In the genomic region with DNA sequence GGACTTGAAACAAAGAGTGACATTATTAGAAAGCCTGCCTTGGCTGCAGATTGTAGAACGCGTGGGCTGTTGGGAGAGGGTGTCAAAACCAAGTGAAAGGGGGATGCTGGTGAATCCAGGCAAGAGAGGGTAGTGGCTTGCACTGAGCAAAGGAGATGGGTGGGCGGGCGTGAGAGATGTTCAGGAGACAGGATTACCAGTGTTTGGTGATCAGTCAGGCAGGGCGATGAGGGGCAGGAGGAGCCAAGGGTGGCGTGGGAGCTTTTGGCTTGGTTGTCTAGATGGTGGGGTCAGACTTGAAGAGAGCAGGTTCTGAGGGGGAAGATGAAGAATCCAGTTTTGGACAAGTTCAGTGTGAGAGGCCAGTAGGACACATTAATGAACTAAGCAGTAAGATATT, we compare ENCODE assay signal across 25 cellular contexts.
A peak's percentile ranks its signal among the peaks of the same experiment; 100 is the strongest.
DNase-seq lines count a peak whose midpoint lies in the region; ATAC-seq, FAIRE-seq and TF ChIP-seq lines count a peak whose summit lies in the region.
"Had no signal": no experiment of that assay in that cellular context is flagged by ENCODE, and none has a peak within 500 bp of the region (broad histone marks: within the 10 kb centered on the region; RNA-seq: fewer than 3 reads in every experiment).

No MANE protein-coding gene starts in this region.

- H2AK5ac ChIP-seq in neuronal stem cell (ENCODE audit: low read depth, low read length) = no peak overlapping the region

- H2BK5ac ChIP-seq in neuronal stem cell (ENCODE audit: low read length) = no peak overlapping the region

- H2AFZ ChIP-seq in HepG2 (ENCODE audit: low read length) (no peak overlapping the region), neuronal stem cell (ENCODE audit: low read length) (no peak overlapping the region), PC-9 (no peak overlapping the region)

- no peak overlapping the region for H3K4me3 ChIP-seq in right lobe of liver
- no peak overlapping the region for H3K4me3 ChIP-seq in HepG2 (replicated peaks in 1 of 3; ENCODE audit: insufficient read depth in 1 of 3, low read depth in 2 of 3, low read length in 3 of 3)
- no peak overlapping the region for H3K4me3 ChIP-seq in dorsolateral prefrontal cortex
- H3K4me3 ChIP-seq in neuronal stem cell (ENCODE audit: low read length in 2 of 2) = no peak overlapping the region
- no peak overlapping the region for H3K4me3 ChIP-seq in vagina
- no peak overlapping the region for H3K4me3 ChIP-seq in PC-9
- H3K4me3 ChIP-seq: suprapubic skin had no signal

- ATAC-seq in right lobe of liver (no peak), HepG2 (no peak)
- ATAC-seq: naive thymus-derived CD8-positive, alpha-beta T cell; stimulated activated effector memory CD8-positive, alpha-beta T cell treated with anti-CD3 and anti-CD28 coated beads, Interleukin-12 subunit alpha, Interleukin-12 subunit beta, amount 100 ng/mL, for 72 hours had no signal

- H3K9ac ChIP-seq in HepG2 (ENCODE audit: insufficient read depth, low read depth, low read length) = no peak overlapping the region
- H3K9ac ChIP-seq in neuronal stem cell (ENCODE audit: low read depth, low read length, poor library complexity) = no peak overlapping the region

- DNase-seq in right lobe of liver (peak in 2 of 3 donors; percentile 11 to 34), HepG2 (ENCODE audit: low spot score) (no peak), dorsolateral prefrontal cortex (peak in 9 of 10 donors; percentile 16 to 74 (median 54)), neuronal stem cell (ENCODE audit: low spot score) (no peak), vagina (ENCODE audit: extremely low spot score in 2 of 2) (peak; percentile 78 to 95), GM19239 (ENCODE audit: insufficient read length, low spot score) (no peak), PC-9 (no peak), UCSD-AML1 (lab: John Stamatoyannopoulos, UW; ENCODE audit: unreplicated experiment) (no peak)
- DNase-seq: activated B cell treated with CpG ODN at 0.5 μM for 24 hours; activated CD4-positive, alpha-beta T cell treated with anti-CD3 and anti-CD28 coated beads, Interleukin-2, amount 50 U/mL, for 4 hours; activated T-cell treated with anti-CD3 and anti-CD28 coated beads for 4 hours; central memory CD4-positive, alpha-beta T cell; EL; foreskin melanocyte; mesendoderm; NCI-H1417 treated with DMSO at 0.1 percent for 48 hours; NCI-H510A treated with DMSO at 0.1 percent for 48 hours; stimulated activated CD4-positive, alpha-beta T cell treated with anti-CD3 and anti-CD28 coated beads, Interleukin-1b, Interleukin-23, amount 100 ng/mL, for 48 hours; T-helper 2 cell had no signal

- no peak for TF ChIP-seq RAD21 in HepG2 (CRISPR knock-in tag; IDR thresholded peaks at IDR 0.05)

- intact Hi-C loops in right lobe of liver (cut with DNase I) (no loop called here), HepG2 (cut with micrococcal nuclease; ENCODE audit: unreplicated experiment) (no loop called here), dorsolateral prefrontal cortex (cut with DNase I) (loop anchor here (5.0 to 10.0 kb wide), 3 partner anchors 190 to 1137 kb away; partner anchors contain the start of gene CYP26B1 (in 1 of the 2)), vagina (cut with DNase I) (no loop called here), PC-9 (cut with micrococcal nuclease; ENCODE audit: unreplicated experiment) (loop anchor here (5.0 to 10.0 kb wide), 3 partner anchors 45 to 530 kb away; no protein-coding TSS in a partner anchor)

- no peak overlapping the region for H2BK12ac ChIP-seq in neuronal stem cell (ENCODE audit: low read length)

- BruUV-seq in HepG2 (replicated peaks; lab: Mats Ljungman, UMichigan) (no TSS peak), PC-9 (replicated peaks; lab: Mats Ljungman, UMichigan) (no TSS peak)

- POLR2A ChIA-PET in HepG2 (lab: Yijun Ruan, JAX) (interaction anchor here (0.6 kb wide), 1 partner anchor 8 kb away, joined by 3 read pairs; no protein-coding TSS in a partner anchor), PC-9 (lab: Charles Lee; ENCODE audit: unreplicated experiment) (no interaction called here)

- no peak for TF ChIP-seq CTCF in right lobe of liver (IDR thresholded peaks at IDR 0.05)
- no peak for TF ChIP-seq CTCF in HepG2 (CRISPR knock-in tag; IDR thresholded peaks at IDR 0.05)
- no peak for TF ChIP-seq CTCF in dorsolateral prefrontal cortex (IDR thresholded peaks at IDR 0.05 in 54 of 56, conservative IDR thresholded peaks at IDR 0.05 in 2 of 56; ENCODE audit: low read depth in 1 of 56, partially characterized antibody in 56 of 56)
- no peak for TF ChIP-seq CTCF in vagina (IDR thresholded peaks at IDR 0.05)
- TF ChIP-seq CTCF in PC-9 (conservative IDR thresholded peaks at IDR 0.05) = no peak

- H3K14ac ChIP-seq in neuronal stem cell (ENCODE audit: low read length) = peak overlapping the region; percentile 31

- H3K79me2 ChIP-seq in HepG2 (ENCODE audit: insufficient read depth, low read length) (no peaks in the 10 kb centered on the region), PC-9 (ENCODE audit: low read depth) (no peaks in the 10 kb centered on the region)

- no peaks in the 10 kb centered on the region for H3K79me1 ChIP-seq in neuronal stem cell (ENCODE audit: low read depth, low read length)

- H3K9me3 ChIP-seq in right lobe of liver = no peaks in the 10 kb centered on the region
- H3K9me3 ChIP-seq in HepG2 (ENCODE audit: low read length) = no peaks in the 10 kb centered on the region
- H3K9me3 ChIP-seq in neuronal stem cell (replicated peaks in 1 of 2; ENCODE audit: control insufficient read depth in 2 of 2, insufficient read depth in 1 of 2, low read depth in 1 of 2, low read length in 2 of 2) = no peaks in the 10 kb centered on the region
- no peaks in the 10 kb centered on the region for H3K9me3 ChIP-seq in vagina
- H3K9me3 ChIP-seq in PC-9 (ENCODE audit: insufficient read depth, low read depth) = no peaks in the 10 kb centered on the region
- H3K9me3 ChIP-seq: suprapubic skin had no signal

- H3K18ac ChIP-seq in neuronal stem cell (ENCODE audit: low read length) = no peak overlapping the region

- H3K23ac ChIP-seq in neuronal stem cell (ENCODE audit: low read depth, low read length, poor library complexity) = no peak overlapping the region

- H3F3A ChIP-seq in PC-9 (ENCODE audit: insufficient read depth, low read depth) = peaks cover 16% of the 10 kb centered on the region

- no peak overlapping the region for H3K4ac ChIP-seq in neuronal stem cell (ENCODE audit: low read length)

- H4K8ac ChIP-seq in neuronal stem cell (ENCODE audit: low read depth, low read length) = no peak overlapping the region

- TF ChIP-seq EP300 in HepG2 (IDR thresholded peaks at IDR 0.05; ENCODE audit: low read depth in 2 of 2, low read length in 2 of 2) = no peak
- TF ChIP-seq EP300 in HepG2 (CRISPR knock-in tag; IDR thresholded peaks at IDR 0.05; ENCODE audit: borderline replicate concordance) = no peak

- no peak overlapping the region for H2BK120ac ChIP-seq in neuronal stem cell (ENCODE audit: low read depth, low read length)

- H3K9me2 ChIP-seq in PC-9 (ENCODE audit: insufficient read depth) = no peaks in the 10 kb centered on the region

- H4K20me1 ChIP-seq in HepG2 (ENCODE audit: insufficient read depth, low read length) (no peaks in the 10 kb centered on the region), PC-9 (ENCODE audit: insufficient read depth) (no peaks in the 10 kb centered on the region)

- CTCF ChIA-PET in HepG2 (lab: Yijun Ruan, JAX; ENCODE audit: low intra/inter-chr PET ratio, low total read pairs) (no interaction called here), PC-9 (lab: Charles Lee) (no interaction called here)

- FAIRE-seq in HepG2 (lab: Jason Lieb, UNC) (no peak), GM19239 (lab: Jason Lieb, UNC) (no peak)
- FAIRE-seq: D721Med, RCC 7860 had no signal

- no peak overlapping the region for H4K91ac ChIP-seq in neuronal stem cell (ENCODE audit: low read depth, low read length, poor library complexity)

- WGBS in right lobe of liver (ENCODE audit: insufficient coverage, low coverage, low lambda C conversion rate, missing lambda C conversion rate) = 93% methylated on average over 6 of the region's 6 CpGs
- 43% methylated on average over 6 of the region's 6 CpGs for WGBS in HepG2 (ENCODE audit: low lambda C conversion rate)
- WGBS in neuronal stem cell (ENCODE audit: extremely low coverage in 2 of 2, insufficient read length in 2 of 2, insufficient replicate concordance in 1 of 2), 2 donors = no CpG with 5 or more reads among the region's 6 CpGs

- H3K27me3 ChIP-seq in right lobe of liver = no peaks in the 10 kb centered on the region
- no peaks in the 10 kb centered on the region; a peak in 1 of 5 replicates for H3K27me3 ChIP-seq in HepG2 (ENCODE audit: control insufficient read depth in 1 of 2, insufficient read depth in 2 of 2, low read length in 2 of 2)
- no peaks in the 10 kb centered on the region for H3K27me3 ChIP-seq in dorsolateral prefrontal cortex
- peaks cover 0 to 3% (median 0%) of the 10 kb centered on the region in 3 experiments for H3K27me3 ChIP-seq in neuronal stem cell (ENCODE audit: control insufficient read depth in 3 of 3, insufficient read depth in 3 of 3, low read depth in 1 of 3, low read length in 3 of 3)
- no peaks in the 10 kb centered on the region for H3K27me3 ChIP-seq in vagina
- no peaks in the 10 kb centered on the region for H3K27me3 ChIP-seq in PC-9 (ENCODE audit: insufficient read depth, low read depth)
- H3K27me3 ChIP-seq: suprapubic skin had no signal

- in situ Hi-C loops in HepG2 (cut with HindIII; ENCODE audit: extremely low pct_ligation_motif_present, low pct_unique_long_range_greater_than_20kb) = no loop called here

- H3K27ac ChIP-seq in right lobe of liver (no peak overlapping the region), HepG2 (ENCODE audit: extremely low read length, insufficient read depth, low read length) (no peak overlapping the region), dorsolateral prefrontal cortex (peak overlapping the region in 24 of 59 donors; percentile 6 to 54 (median 38)), neuronal stem cell (replicated peaks; ENCODE audit: low read length) (no peak overlapping the region), vagina (no peak overlapping the region), PC-9 (no peak overlapping the region)
- H3K27ac ChIP-seq: C4-2B, suprapubic skin had no signal

- H3K4me2 ChIP-seq in HepG2 (ENCODE audit: low read depth, low read length) (no peak overlapping the region), neuronal stem cell (ENCODE audit: insufficient read depth, low read length, poor library complexity, severe bottlenecking) (no peak overlapping the region), PC-9 (no peak overlapping the region)

- H3K36me3 ChIP-seq in right lobe of liver = peaks cover 0 to 5% (median 0%) of the 10 kb centered on the region in 4 donors
- no peaks in the 10 kb centered on the region for H3K36me3 ChIP-seq in HepG2 (replicated peaks in 1 of 2; ENCODE audit: control insufficient read depth in 1 of 2, insufficient read depth in 2 of 2, low read length in 2 of 2)
- H3K36me3 ChIP-seq in neuronal stem cell (replicated peaks in 1 of 2; ENCODE audit: control insufficient read depth in 2 of 2, insufficient read depth in 2 of 2, low read length in 2 of 2) = no peaks in the 10 kb centered on the region
- H3K36me3 ChIP-seq in vagina = no peaks in the 10 kb centered on the region
- no peaks in the 10 kb centered on the region for H3K36me3 ChIP-seq in PC-9 (ENCODE audit: low read depth)
- H3K36me3 ChIP-seq: suprapubic skin had no signal

- H3K4me1 ChIP-seq in right lobe of liver (no peaks in the 10 kb centered on the region), HepG2 (ENCODE audit: insufficient read depth, low read length) (no peaks in the 10 kb centered on the region), neuronal stem cell (ENCODE audit: control insufficient read depth in 2 of 2, insufficient read depth in 1 of 2, low read depth in 1 of 2, low read length in 2 of 2) (peaks cover 3 to 21% of the 10 kb centered on the region in 2 donors), vagina (peaks cover 19% of the 10 kb centered on the region), PC-9 (replicated peaks; ENCODE audit: insufficient read depth) (peaks cover 14% of the 10 kb centered on the region)

- H2BK15ac ChIP-seq in neuronal stem cell (ENCODE audit: low read length) = no peak overlapping the region

- TF ChIP-seq POLR2A in right lobe of liver (IDR thresholded peaks at IDR 0.05) (no peak), HepG2 (IDR thresholded peaks at IDR 0.05; ENCODE audit: insufficient read depth in 1 of 2, low read depth in 2 of 2, low read length in 2 of 2) (no peak), vagina (IDR thresholded peaks at IDR 0.05) (no peak)

Comparison
In these comparisons a context has a peak if more than half of its experiments do, and no peak if none do; other contexts are left out.
1. DNase-seq: peak in right lobe of liver (2 of 3), dorsolateral prefrontal cortex (9 of 10) and vagina (2 of 2); none in HepG2 (single experiment), neuronal stem cell (single experiment), GM19239 (single experiment), PC-9 (0 of 2) and UCSD-AML1 (single experiment).
2. intact Hi-C loops: an anchor here in dorsolateral prefrontal cortex (5.0 to 10.0 kb wide) and PC-9 (5.0 to 10.0 kb wide); none called in right lobe of liver, HepG2 and vagina.